In the genomic region with DNA sequence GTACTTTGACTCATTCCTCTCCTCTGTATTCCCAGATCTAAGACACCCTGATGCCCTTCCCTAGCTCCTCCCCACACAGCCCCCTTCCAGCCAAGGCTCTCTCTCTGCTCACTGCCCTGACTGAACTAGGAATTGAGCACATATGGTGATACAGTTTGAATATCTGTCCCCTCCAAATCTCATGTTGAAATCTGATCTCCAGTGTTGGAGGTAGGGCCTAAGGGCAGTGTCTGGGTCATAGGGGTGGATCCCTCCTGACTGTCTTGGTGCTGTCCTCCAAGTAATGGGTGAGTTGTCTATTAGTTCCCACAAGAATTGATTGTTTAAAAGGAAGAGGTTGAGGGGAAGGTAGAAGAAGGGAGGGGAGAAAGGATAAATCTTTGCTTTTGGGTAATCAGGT, we compare ENCODE assay signal across 24 cellular contexts. TPM values are rescaled to one million over a fixed set of nuclear protein-coding genes. Genes with fewer than 3 reads are reported as not detected.
DNase-seq lines count a peak whose midpoint lies in the region; TF ChIP-seq lines count a peak whose summit lies in the region.
"Had no signal": no experiment of that assay in that cellular context is flagged by ENCODE, and none has a peak within 500 bp of the region (broad histone marks: within the 10 kb centered on the region; RNA-seq: fewer than 3 reads in every experiment).

No MANE protein-coding gene starts in this region.

- no peak overlapping the region for H2BK5ac ChIP-seq in neuronal stem cell (ENCODE audit: low read length)

- peaks cover 4% of the 10 kb centered on the region for H3K4me1 ChIP-seq in endodermal cell (ENCODE audit: control insufficient read depth, insufficient read depth, low read length)
- no peaks in the 10 kb centered on the region for H3K4me1 ChIP-seq in SJCRH30
- peaks cover 0 to 2% of the 10 kb centered on the region in 2 donors for H3K4me1 ChIP-seq in neuronal stem cell (ENCODE audit: control insufficient read depth in 2 of 2, insufficient read depth in 1 of 2, low read depth in 1 of 2, low read length in 2 of 2)

- H3K4me3 ChIP-seq in endodermal cell (ENCODE audit: low read length): no peak overlapping the region
- H3K4me3 ChIP-seq in SJCRH30: no peak overlapping the region
- no peak overlapping the region for H3K4me3 ChIP-seq in neuronal stem cell (ENCODE audit: low read length in 2 of 2)

- no peaks in the 10 kb centered on the region for H3K79me1 ChIP-seq in neuronal stem cell (ENCODE audit: low read depth, low read length)

- H3K4me2 ChIP-seq in neuronal stem cell (ENCODE audit: insufficient read depth, low read length, poor library complexity, severe bottlenecking): no peak overlapping the region

- no peaks in the 10 kb centered on the region for H3K27me3 Mint-ChIP-seq in endodermal cell (ENCODE audit: insufficient read depth)

- H3K23ac ChIP-seq in neuronal stem cell (ENCODE audit: low read depth, low read length, poor library complexity): no peak overlapping the region

- H2AFZ ChIP-seq in neuronal stem cell (ENCODE audit: low read length): no peak overlapping the region

- no peak overlapping the region for H2BK15ac ChIP-seq in neuronal stem cell (ENCODE audit: low read length)

- no peak overlapping the region for H3K9ac ChIP-seq in endodermal cell (ENCODE audit: extremely low read depth, low read length, poor library complexity, severe bottlenecking)
- no peak overlapping the region for H3K9ac ChIP-seq in neuronal stem cell (ENCODE audit: low read depth, low read length, poor library complexity)

- H3K9me3 Mint-ChIP-seq in endodermal cell: no peaks in the 10 kb centered on the region
- H3K9me3 Mint-ChIP-seq: CD8-positive, alpha-beta memory T cell had no signal

- DNase-seq in NCI-H2171 treated with DMSO at 0.1 percent for 48 hours (lab: John Stamatoyannopoulos, UW): peak; percentile 24
- DNase-seq in NCI-H2171 (lab: John Stamatoyannopoulos, UW): no peak
- peak; percentile 9 for DNase-seq in NCI-H524 treated with DMSO at 0.1 percent for 48 hours (lab: John Stamatoyannopoulos, UW)
- peak; percentile 62 for DNase-seq in endodermal cell
- peak; percentile 1 for DNase-seq in posterior vena cava (ENCODE audit: low spot score)
- DNase-seq in GF-D8 (lab: John Stamatoyannopoulos, UW): no peak
- no peak for DNase-seq in SJCRH30
- no peak for DNase-seq in neuronal stem cell (ENCODE audit: low spot score)
- DNase-seq: 8988T, ACHN, BE2C, DMS153, Karpas-422, NCI-H1092 treated with DMSO at 0.1 percent for 48 hours, NCI-H1436, NCI-H187 treated with DMSO at 0.1 percent for 48 hours, NCI-H446, NCI-H526, SHP77, SW 1271 had no signal

- H3K27ac ChIP-seq in endodermal cell (ENCODE audit: low read depth, low read length): no peak overlapping the region
- no peak overlapping the region for H3K27ac ChIP-seq in SJCRH30
- H3K27ac ChIP-seq in neuronal stem cell (replicated peaks; ENCODE audit: low read length): no peak overlapping the region
- H3K27ac ChIP-seq: HL-60, RWPE1 had no signal

- peaks cover 15% of the 10 kb centered on the region for H3K4me1 Mint-ChIP-seq in endodermal cell

- H4K8ac ChIP-seq in neuronal stem cell (ENCODE audit: low read depth, low read length): no peak overlapping the region

- H3K36me3 ChIP-seq in endodermal cell (ENCODE audit: control insufficient read depth, insufficient read depth, low read length) (no peaks in the 10 kb centered on the region), SJCRH30 (no peaks in the 10 kb centered on the region), neuronal stem cell (replicated peaks in 1 of 2; ENCODE audit: control insufficient read depth in 2 of 2, insufficient read depth in 2 of 2, low read length in 2 of 2) (no peaks in the 10 kb centered on the region)
- H3K36me3 ChIP-seq: BE2C had no signal

- no peak overlapping the region for H3K14ac ChIP-seq in neuronal stem cell (ENCODE audit: low read length)

- intact Hi-C loops in posterior vena cava (cut with DNase I): no loop called here

- no peak overlapping the region for H3K4ac ChIP-seq in neuronal stem cell (ENCODE audit: low read length)

- no peak for TF ChIP-seq CTCF in endodermal cell (conservative IDR thresholded peaks at IDR 0.05)

- H3K4me3 Mint-ChIP-seq in endodermal cell: no peak overlapping the region
- H3K4me3 Mint-ChIP-seq: CD14-positive monocyte; CD8-positive, alpha-beta memory T cell had no signal

- H3K9me3 ChIP-seq in endodermal cell (ENCODE audit: control insufficient read depth, low read length) (no peaks in the 10 kb centered on the region), SJCRH30 (replicated peaks) (0 out of 2 replicates have a peak, but pooled peaks cover 2% of the 10 kb centered on the region), neuronal stem cell (replicated peaks in 1 of 2; ENCODE audit: control insufficient read depth in 2 of 2, insufficient read depth in 1 of 2, low read depth in 1 of 2, low read length in 2 of 2) (peaks cover 0 to 2% of the 10 kb centered on the region in 2 donors)
- H3K9me3 ChIP-seq: BE2C had no signal

- H2AK5ac ChIP-seq in neuronal stem cell (ENCODE audit: low read depth, low read length): no peak overlapping the region

- no peak overlapping the region for H2BK12ac ChIP-seq in neuronal stem cell (ENCODE audit: low read length)

- H2BK120ac ChIP-seq in neuronal stem cell (ENCODE audit: low read depth, low read length): no peak overlapping the region

- no peak overlapping the region for H3K18ac ChIP-seq in neuronal stem cell (ENCODE audit: low read length)

- H3K27me3 ChIP-seq in endodermal cell (ENCODE audit: control insufficient read depth, insufficient read depth, low read length, poor library complexity, severe bottlenecking): no peaks in the 10 kb centered on the region
- H3K27me3 ChIP-seq in SJCRH30: no peaks in the 10 kb centered on the region
- H3K27me3 ChIP-seq in neuronal stem cell (ENCODE audit: control insufficient read depth in 3 of 3, insufficient read depth in 3 of 3, low read depth in 1 of 3, low read length in 3 of 3): peaks cover 0 to 15% (median 0%) of the 10 kb centered on the region in 3 experiments
- H3K27me3 ChIP-seq: BE2C had no signal

- no peak overlapping the region for H3K27ac Mint-ChIP-seq in endodermal cell
- H3K27ac Mint-ChIP-seq: CD8-positive, alpha-beta memory T cell had no signal

- no peaks in the 10 kb centered on the region for H3K36me3 Mint-ChIP-seq in endodermal cell (ENCODE audit: low read depth)
- H3K36me3 Mint-ChIP-seq: CD8-positive, alpha-beta memory T cell had no signal

- H4K91ac ChIP-seq in neuronal stem cell (ENCODE audit: low read depth, low read length, poor library complexity): no peak overlapping the region

RNA-seq across cellular contexts. Expression of gene CMKLR1, which starts 17.4 kb away (rescaled TPM):
- total RNA-seq in endodermal cell: not detected
- 0.21 TPM for polyA plus RNA-seq in endodermal cell (2013, experiment 1 of 2)
- polyA plus RNA-seq in endodermal cell (2013, experiment 2 of 2): 0.25 TPM
- total RNA-seq in posterior vena cava: 10 to 100 TPM; 44.6 to 53.4 TPM
- total RNA-seq in SJCRH30 (2014; rRNA removed; shearing (Covaris generic)): 0.04 TPM in 1 of 2 replicates, not detected in the other
- 0.03 TPM for polyA plus RNA-seq in neuronal stem cell (2013, experiment 1 of 2)
- 0.04 TPM for polyA plus RNA-seq in neuronal stem cell (2013, experiment 2 of 2)

Comparison
In these comparisons a context has a peak if more than half of its experiments do, and no peak if none do; other contexts are left out.
1. DNase-seq: peak in NCI-H2171 treated with DMSO at 0.1 percent for 48 hours (single experiment), NCI-H524 treated with DMSO at 0.1 percent for 48 hours (single experiment), endodermal cell (single experiment) and posterior vena cava (single experiment); none in NCI-H2171 (single experiment), GF-D8 (single experiment), SJCRH30 (0 of 2) and neuronal stem cell (single experiment).
2. RNA of gene CMKLR1, which starts 17.4 kb away (total RNA-seq): 44.6 to 53.4 TPM in posterior vena cava; not detected in endodermal cell and 0.04 TPM in SJCRH30; every median in the first group is over 10 times any median in the second.